1 cellular context compared by ENCODE assay signal in the genomic region with DNA sequence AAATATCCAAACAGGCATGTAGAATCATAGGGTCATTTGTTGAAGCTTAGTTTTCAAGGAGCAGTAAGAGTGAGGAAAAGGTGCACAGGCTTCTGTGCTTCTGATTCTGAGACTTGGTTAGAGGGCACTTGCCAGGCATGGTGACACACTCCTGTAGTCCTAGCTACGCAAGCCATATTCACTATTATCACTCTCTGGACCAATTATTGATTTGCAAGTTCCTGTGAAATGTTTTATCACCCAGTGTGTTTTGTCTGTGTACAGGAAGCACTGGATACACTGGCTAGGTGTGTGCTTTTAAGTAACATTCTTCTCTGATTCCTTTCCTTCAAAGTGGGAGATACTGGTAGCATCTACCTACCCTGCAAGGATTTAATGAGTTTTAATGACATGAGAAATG.
TF ChIP-seq lines count a peak whose summit lies in the region.

No MANE protein-coding gene starts in this region.

TF ChIP-seq in HEK293T, 16 proteins besides CTCF, POLR2A, EP300 and RAD21 (continued from another document):
- TF ChIP-seq PKNOX1 (IDR thresholded peaks at IDR 0.05) (no peak), L3MBTL2 (conservative IDR thresholded peaks at IDR 0.05) (no peak), NFRKB (IDR thresholded peaks at IDR 0.05) (no peak), ARNT (IDR thresholded peaks at IDR 0.05) (no peak), FOXA1 (IDR thresholded peaks at IDR 0.05) (no peak)
